Comparison of ENCODE assay signal across 24 cellular contexts in genomic region chr13:71613347-71613746, GRCh38.
DNase-seq lines count a peak whose midpoint lies in the region; ATAC-seq, FAIRE-seq and TF ChIP-seq lines count a peak whose summit lies in the region.
"Had no signal": no experiment of that assay in that cellular context is flagged by ENCODE, and none has a peak within 500 bp of the region (broad histone marks: within the 10 kb centered on the region; RNA-seq: fewer than 3 reads in every experiment).

No MANE protein-coding gene starts in this region.

- H3K27me3 ChIP-seq in BLaER1 (no peaks in the 10 kb centered on the region), Loucy (ENCODE audit: insufficient read depth, low read length, poor library complexity, severe bottlenecking) (no peaks in the 10 kb centered on the region), endothelial cell of umbilical vein (ENCODE audit: control insufficient read depth in 2 of 2, insufficient read depth in 2 of 2, low read length in 2 of 2) (no peaks in the 10 kb centered on the region)
- H3K27me3 ChIP-seq: neural progenitor cell, transverse colon had no signal

- H3K36me3 ChIP-seq in BLaER1 (no peaks in the 10 kb centered on the region), Loucy (ENCODE audit: insufficient read depth, low read length) (no peaks in the 10 kb centered on the region), endothelial cell of umbilical vein (ENCODE audit: control insufficient read depth in 2 of 2, extremely low read depth in 1 of 2, insufficient read depth in 2 of 2, low read length in 2 of 2) (no peaks in the 10 kb centered on the region)
- H3K36me3 ChIP-seq: HAP-1, lower lobe of right lung, neural progenitor cell, transverse colon had no signal

- no peaks in the 10 kb centered on the region for H3K9me1 ChIP-seq in endothelial cell of umbilical vein (replicated peaks; ENCODE audit: control insufficient read depth, extremely low read depth, insufficient read depth, low read length)

- CTCF ChIA-PET in endothelial cell of umbilical vein (lab: Charles Lee) = no interaction called here

- no peak overlapping the region for H3K27ac ChIP-seq in BLaER1
- H3K27ac ChIP-seq in endothelial cell of umbilical vein (ENCODE audit: insufficient read depth, low read depth, low read length) = no peak overlapping the region
- H3K27ac ChIP-seq: lower lobe of right lung, neural progenitor cell, psoas muscle, RWPE1, transverse colon had no signal

- H3F3A ChIP-seq in Loucy (ENCODE audit: low read depth) = no peaks in the 10 kb centered on the region

- no TSS peak for BruUV-seq in endothelial cell of umbilical vein (replicated peaks; lab: Mats Ljungman, UMichigan)

- no peak for FAIRE-seq in endothelial cell of umbilical vein (lab: Jason Lieb, UNC)

- no peaks in the 10 kb centered on the region for H3K9me2 ChIP-seq in Loucy (replicated peaks; ENCODE audit: low read depth, low read length)

- H3K9ac ChIP-seq in BLaER1 (no peak overlapping the region), Loucy (ENCODE audit: low read depth, low read length, poor library complexity, severe bottlenecking) (no peak overlapping the region), endothelial cell of umbilical vein (replicated peaks; ENCODE audit: extremely low read depth, insufficient read depth, low read length) (no peak overlapping the region)
- H3K9ac ChIP-seq: neural progenitor cell had no signal

- H3K4me2 ChIP-seq in BLaER1 = peak overlapping the region; percentile 13; the same call in 1 of the 2 replicates
- peak overlapping the region; percentile 0 for H3K4me2 ChIP-seq in Loucy (ENCODE audit: low read depth, low read length, poor library complexity, severe bottlenecking)
- no peak overlapping the region for H3K4me2 ChIP-seq in endothelial cell of umbilical vein (ENCODE audit: insufficient read depth, low read length)
- H3K4me2 ChIP-seq: neural progenitor cell had no signal

- no peaks in the 10 kb centered on the region for H3K9me3 ChIP-seq in BLaER1
- no peaks in the 10 kb centered on the region for H3K9me3 ChIP-seq in Loucy (ENCODE audit: insufficient read depth, low read depth, low read length)
- no peaks in the 10 kb centered on the region for H3K9me3 ChIP-seq in endothelial cell of umbilical vein (replicated peaks; ENCODE audit: control insufficient read depth, insufficient read depth, low read length)
- H3K9me3 ChIP-seq: HAP-1, lower lobe of right lung, psoas muscle, transverse colon had no signal

- no peak overlapping the region for H3K4me3 ChIP-seq in BLaER1
- no peak overlapping the region for H3K4me3 ChIP-seq in Loucy (ENCODE audit: low read length, poor library complexity, severe bottlenecking)
- no peak overlapping the region for H3K4me3 ChIP-seq in endothelial cell of umbilical vein (replicated peaks in 1 of 3; ENCODE audit: insufficient read depth in 1 of 3, low read depth in 1 of 3, low read length in 3 of 3)
- H3K4me3 ChIP-seq: HAP-1, lower lobe of right lung, neural progenitor cell, psoas muscle, transverse colon had no signal

- TF ChIP-seq CTCF in Loucy (conservative IDR thresholded peaks at IDR 0.05; ENCODE audit: low read length) (no peak), endothelial cell of umbilical vein (IDR thresholded peaks at IDR 0.05; ENCODE audit: extremely low read depth in 1 of 2, insufficient read depth in 1 of 2, low read depth in 1 of 2, low read length in 2 of 2) (no peak)

- no peaks in the 10 kb centered on the region for H4K20me1 ChIP-seq in BLaER1
- H4K20me1 ChIP-seq in Loucy (ENCODE audit: insufficient read depth, low read length, poor library complexity, severe bottlenecking) = no peaks in the 10 kb centered on the region
- no peaks in the 10 kb centered on the region for H4K20me1 ChIP-seq in endothelial cell of umbilical vein (replicated peaks; ENCODE audit: control insufficient read depth, extremely low read depth, insufficient read depth, low read length)

- intact Hi-C loops in endothelial cell of umbilical vein (cut with micrococcal nuclease) = no loop called here

- H3K79me2 ChIP-seq in Loucy (ENCODE audit: insufficient read depth, low read length) (no peaks in the 10 kb centered on the region), endothelial cell of umbilical vein (ENCODE audit: control insufficient read depth, insufficient read depth, low read length) (no peaks in the 10 kb centered on the region)

- no peak for TF ChIP-seq POLR2A in endothelial cell of umbilical vein (IDR thresholded peaks at IDR 0.05; ENCODE audit: low read depth, low read length)

- POLR2A ChIA-PET in endothelial cell of umbilical vein (lab: Charles Lee) = no interaction called here

- ATAC-seq in GM21786 (IDR thresholded peaks at IDR 0.05; ENCODE audit: unreplicated experiment) = no peak
- ATAC-seq in HG02973 (IDR thresholded peaks at IDR 0.05; ENCODE audit: unreplicated experiment) = no peak
- ATAC-seq: activated CD8-positive, alpha-beta T cell treated with anti-CD3 and anti-CD28 coated beads, Interleukin-2, amount 10 ng/mL, durations not matched to agents 7 days and 5 days; activated naive CD8-positive, alpha-beta T cell treated with anti-CD3 and anti-CD28 coated beads, Interleukin-2, amount 50 U/mL, for 24 hours; lower lobe of right lung; psoas muscle had no signal

- H2AFZ ChIP-seq in Loucy (ENCODE audit: low read length) (no peak overlapping the region), endothelial cell of umbilical vein (ENCODE audit: low read depth, low read length) (peak overlapping the region; percentile 7)
- H2AFZ ChIP-seq: neural progenitor cell had no signal

- peak; percentile 90 for DNase-seq in OCI-M1 (lab: John Stamatoyannopoulos, UW)
- peak; percentile 32 for DNase-seq in endothelial cell of umbilical vein (ENCODE audit: low read depth, low spot score)
- DNase-seq in NCI-H1048 (lab: John Stamatoyannopoulos, UW) = no peak
- DNase-seq in activated naive CD4-positive, alpha-beta T cell treated with Interleukin-2 at 50 U/mL for 16 hours = no peak
- DNase-seq: activated CD8-positive, alpha-beta T cell treated with anti-CD3 and anti-CD28 coated beads, Interleukin-2, amount 10 ng/mL, durations not matched to agents 7 days and 5 days; activated effector memory CD4-positive, alpha-beta T cell treated with anti-CD3 and anti-CD28 coated beads, Interleukin-2, amount 50 U/mL, for 16 hours; activated naive CD8-positive, alpha-beta T cell treated with anti-CD3 and anti-CD28 coated beads, Interleukin-2, amount 50 U/mL, for 24 hours; activated T-cell treated with anti-CD3 and anti-CD28 coated beads for 4 hours; cerebellar nuclear complex; COR-L47; DMS79; head of caudate nucleus; kidney glomerular epithelial cell; lower lobe of right lung; NCI-H146; psoas muscle; transverse colon had no signal

- H3K4me1 ChIP-seq in BLaER1 (peaks cover 23% of the 10 kb centered on the region), Loucy (ENCODE audit: insufficient read depth, low read length, poor library complexity, severe bottlenecking) (peaks cover 9% of the 10 kb centered on the region), endothelial cell of umbilical vein (ENCODE audit: control insufficient read depth, extremely low read depth, insufficient read depth, low read length) (peaks cover 4% of the 10 kb centered on the region)
- H3K4me1 ChIP-seq: neural progenitor cell, psoas muscle had no signal

- dilution Hi-C loops in endothelial cell of umbilical vein (cut with MboI; ENCODE audit: extremely low pct_ligation_motif_present, low sequenced_read_pairs) = no loop called here

TF ChIP-seq in endothelial cell of umbilical vein, 7 proteins besides CTCF, POLR2A, EP300 and RAD21:
- TF ChIP-seq MYC (IDR thresholded peaks at IDR 0.05; ENCODE audit: low read depth, low read length) = no peak
- TF ChIP-seq POLR2AphosphoS5 (IDR thresholded peaks at IDR 0.05; ENCODE audit: insufficient read depth, low read depth, low read length) = no peak

Comparison
In these comparisons a context has a peak if more than half of its experiments do, and no peak if none do; other contexts are left out.
1. DNase-seq: peak in OCI-M1 (single experiment) and endothelial cell of umbilical vein (single experiment); none in NCI-H1048 (single experiment) and activated naive CD4-positive, alpha-beta T cell treated with Interleukin-2 at 50 U/mL for 16 hours (single experiment).